9 cellular contexts compared by ENCODE assay signal in the genomic region with DNA sequence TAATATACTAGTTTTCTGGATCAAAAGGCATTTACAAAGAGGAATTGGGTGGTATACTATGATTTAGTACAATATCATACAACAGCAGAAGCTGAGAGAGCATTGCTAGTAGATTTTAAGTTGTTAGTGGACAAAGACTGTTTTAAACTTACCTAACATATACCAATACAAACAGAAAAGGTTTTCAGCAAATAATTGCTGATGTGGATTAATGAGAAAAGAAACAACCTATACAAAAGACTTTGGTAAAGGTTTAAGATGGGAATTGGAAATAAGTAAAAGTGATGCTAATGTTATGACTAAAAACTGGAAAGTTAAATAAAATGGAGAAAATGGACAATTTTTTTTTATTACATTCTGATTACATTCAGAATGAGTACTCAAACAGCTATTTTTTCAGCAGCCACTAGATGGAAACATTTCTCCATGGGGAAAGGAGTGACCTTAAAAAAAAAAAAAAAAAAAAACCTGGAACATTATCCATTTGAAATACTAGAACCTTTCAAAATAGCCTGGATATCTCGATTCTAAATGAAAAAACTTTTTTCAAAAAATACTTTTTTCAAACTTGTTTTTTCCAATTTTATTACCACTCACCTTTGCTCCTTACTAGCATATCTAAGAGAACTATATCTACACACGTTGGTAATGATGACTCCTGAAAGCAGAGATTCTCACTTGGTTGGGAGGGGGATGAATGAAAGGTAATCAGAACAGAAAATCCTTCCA. TPM values are rescaled to one million over a fixed set of nuclear protein-coding genes. Genes with fewer than 3 reads are reported as not detected.
DNase-seq lines count a peak whose midpoint lies in the region; ATAC-seq and TF ChIP-seq lines count a peak whose summit lies in the region.
"Had no signal": no experiment of that assay in that cellular context is flagged by ENCODE, and none has a peak within 500 bp of the region (broad histone marks: within the 10 kb centered on the region; RNA-seq: fewer than 3 reads in every experiment).

No MANE protein-coding gene starts in this region.

- no peak overlapping the region for H3K4me3 ChIP-seq in HFF-Myc (replicated peaks; ENCODE audit: low read depth, low read length)

- DNase-seq in COLO829 (ENCODE audit: low spot score): peak; percentile 35
- peak; percentile 6 for DNase-seq in HFF-Myc (ENCODE audit: extremely low read depth, low read depth)
- DNase-seq in RPMI7951 (ENCODE audit: low read depth): peak; percentile 36
- peak; percentile 70 for DNase-seq in fibroblast of peridontal ligament (ENCODE audit: extremely low read depth)
- DNase-seq in smooth muscle cell of the brain vasculature (ENCODE audit: low read depth, low spot score): peak; percentile 17
- no peak for DNase-seq in activated T-cell treated with anti-CD3 and anti-CD28 coated beads for 4 hours

- no peak for ATAC-seq in GM18909 (IDR thresholded peaks at IDR 0.05; ENCODE audit: poor library complexity, unreplicated experiment)
- ATAC-seq in HG02885 (IDR thresholded peaks at IDR 0.05; ENCODE audit: poor library complexity, unreplicated experiment): no peak
- ATAC-seq: naive thymus-derived CD4-positive, alpha-beta T cell had no signal

- TF ChIP-seq CTCF in HFF-Myc (IDR thresholded peaks at IDR 0.05; ENCODE audit: low read depth, low read length, missing control alignments): peak; percentile 43

RNA-seq across cellular contexts. Expression of a gene that starts 55.4 kb away (rescaled TPM):
- 52.5 and 61.9 TPM in 2 replicates for total RNA-seq in RPMI7951 (2014; rRNA removed; shearing (Covaris generic))
